21 cellular contexts compared by ENCODE assay signal in genomic region chr2:182530636-182531035, GRCh38.
DNase-seq lines count a peak whose midpoint lies in the region; ATAC-seq, FAIRE-seq and TF ChIP-seq lines count a peak whose summit lies in the region.
"Had no signal": no experiment of that assay in that cellular context is flagged by ENCODE, and none has a peak within 500 bp of the region (broad histone marks: within the 10 kb centered on the region; RNA-seq: fewer than 3 reads in every experiment).

No MANE protein-coding gene starts in this region.

- no peak overlapping the region for H3K56ac ChIP-seq in IMR-90 (ENCODE audit: extremely low read depth, insufficient read depth, low read length)

- H2BK15ac ChIP-seq in IMR-90 (ENCODE audit: low read depth, low read length) = no peak overlapping the region

- H3K9me1 ChIP-seq in IMR-90 (ENCODE audit: insufficient read depth, low read length) = no peaks in the 10 kb centered on the region

- H3K23ac ChIP-seq in IMR-90 (ENCODE audit: low read depth, low read length) = no peak overlapping the region

- no TSS peak for BruUV-seq in IMR-90 (replicated peaks; lab: Mats Ljungman, UMichigan)

- intact Hi-C loops in IMR-90 (cut with micrococcal nuclease) = no loop called here

- 0 out of 2 replicates have a peak, but pooled peaks cover 2% of the 10 kb centered on the region for H3K9me2 ChIP-seq in GM23248 (ENCODE audit: insufficient read depth)

- no peak overlapping the region for H2AK5ac ChIP-seq in IMR-90 (ENCODE audit: low read depth, low read length)

- no peak for TF ChIP-seq RAD21 in IMR-90 (IDR thresholded peaks at IDR 0.05; ENCODE audit: low read length)

- H3K27ac ChIP-seq in GM23248 (no peak overlapping the region), IMR-90 (ENCODE audit: insufficient read depth, low read length) (no peak overlapping the region)
- H3K27ac ChIP-seq: BLaER1 had no signal

- TF ChIP-seq POLR2A in IMR-90 (IDR thresholded peaks at IDR 0.05; ENCODE audit: low read depth, low read length) = no peak

- H3K9me3 ChIP-seq in GM23248 (ENCODE audit: low read depth) (no peaks in the 10 kb centered on the region), IMR-90 (ENCODE audit: control insufficient read depth, insufficient read depth, low read length) (no peaks in the 10 kb centered on the region)
- H3K9me3 ChIP-seq: BE2C, Caco-2 had no signal

- no peak overlapping the region for H3K4ac ChIP-seq in IMR-90 (ENCODE audit: low read depth, low read length)

- DNase-seq in GM23248 = no peak
- no peak for DNase-seq in IMR-90
- no peak for DNase-seq in NCI-H2171 treated with DMSO at 0.1 percent for 48 hours (lab: John Stamatoyannopoulos, UW)
- DNase-seq in COLO829 (ENCODE audit: low spot score) = no peak
- DNase-seq in RPMI8226 = no peak
- DNase-seq: 8988T; ACHN; BE2C; C1 segment of cervical spinal cord; Caco-2; Calu3; CD4-positive, alpha-beta memory T cell; CD4-positive, CD25-positive, alpha-beta regulatory T cell; CD8-positive, alpha-beta memory T cell; DMS79 treated with DMSO at 0.1 percent for 48 hours; GF-D8 had no signal

- ATAC-seq in IMR-90 (ENCODE audit: low read depth) = no peak

- dilution Hi-C loops in IMR-90 (cut with HindIII; ENCODE audit: low sequenced_read_pairs, unreplicated experiment) = no loop called here

- CTCF ChIA-PET in IMR-90 (lab: Yijun Ruan, JAX) = no interaction called here

- no peaks in the 10 kb centered on the region for H3K36me3 ChIP-seq in GM23248 (ENCODE audit: low read depth)
- H3K36me3 ChIP-seq in IMR-90 (ENCODE audit: control insufficient read depth, insufficient read depth, low read length) = no peaks in the 10 kb centered on the region
- H3K36me3 ChIP-seq: BE2C, BLaER1 had no signal

- H2AK9ac ChIP-seq in IMR-90 (replicated peaks; ENCODE audit: low read depth, low read length, poor library complexity) = no peak overlapping the region

- no peak overlapping the region for H3K4me2 ChIP-seq in GM23248 (ENCODE audit: unreplicated experiment)
- no peak overlapping the region for H3K4me2 ChIP-seq in IMR-90 (ENCODE audit: low read depth, low read length)
- H3K4me2 ChIP-seq: BLaER1 had no signal

- H2AFZ ChIP-seq in GM23248 (peak overlapping the region; percentile 31; the same call in 1 of the 2 replicates), IMR-90 (replicated peaks; ENCODE audit: low read length, poor library complexity) (no peak overlapping the region)

- no peaks in the 10 kb centered on the region for H3F3A ChIP-seq in GM23248 (ENCODE audit: insufficient read depth)

- H2BK5ac ChIP-seq in IMR-90 (ENCODE audit: low read depth, low read length, poor library complexity, severe bottlenecking) = no peak overlapping the region

- H3K14ac ChIP-seq in IMR-90 (replicated peaks; ENCODE audit: low read depth, low read length) = no peak overlapping the region

- no peaks in the 10 kb centered on the region for H3K79me1 ChIP-seq in IMR-90 (ENCODE audit: low read depth in 1 of 2, low read length in 2 of 2)

- no peak overlapping the region for H2BK120ac ChIP-seq in IMR-90 (ENCODE audit: low read depth, low read length)

- H2BK20ac ChIP-seq in IMR-90 (ENCODE audit: low read depth, low read length) = no peak overlapping the region

- no peak overlapping the region for H4K5ac ChIP-seq in IMR-90 (ENCODE audit: low read depth, low read length)

- no peak overlapping the region for H3K18ac ChIP-seq in IMR-90 (ENCODE audit: low read depth, low read length)

- no peaks in the 10 kb centered on the region for H3K79me2 ChIP-seq in GM23248 (ENCODE audit: insufficient read depth)

- H3K4me3 ChIP-seq in GM23248 = no peak overlapping the region
- H3K4me3 ChIP-seq in IMR-90 (ENCODE audit: insufficient read depth, low read depth, low read length) = no peak overlapping the region
- H3K4me3 ChIP-seq: BLaER1 had no signal

- in situ Hi-C loops in GM23248 (cut with MboI) = no loop called here
- in situ Hi-C loops in IMR-90 (cut with MboI; ENCODE audit: low sequenced_read_pairs) = no loop called here

- H4K8ac ChIP-seq in IMR-90 (ENCODE audit: low read depth in 2 of 2, low read length in 2 of 2) = no peak overlapping the region

- no peak overlapping the region for H3K9ac ChIP-seq in GM23248
- H3K9ac ChIP-seq in IMR-90 (ENCODE audit: low read depth, low read length) = no peak overlapping the region
- H3K9ac ChIP-seq: BLaER1 had no signal

- no peak overlapping the region for H4K91ac ChIP-seq in IMR-90 (ENCODE audit: insufficient read depth, low read depth, low read length)

- H3K4me1 ChIP-seq in GM23248 (ENCODE audit: insufficient read depth) (peaks cover 9% of the 10 kb centered on the region), IMR-90 (ENCODE audit: control insufficient read depth, insufficient read depth, low read length) (no peaks in the 10 kb centered on the region)
- H3K4me1 ChIP-seq: BE2C, BLaER1, Caco-2 had no signal

- FAIRE-seq in colon (lab: Jason Lieb, UNC) = peak; percentile 21
- FAIRE-seq: D721Med, GM12891, GM19239 had no signal

- no peak for TF ChIP-seq CTCF in IMR-90 (conservative IDR thresholded peaks at IDR 0.05; ENCODE audit: low read depth, low read length)

- H3K27me3 ChIP-seq in GM23248 (replicated peaks; ENCODE audit: insufficient read depth) (no peaks in the 10 kb centered on the region), IMR-90 (ENCODE audit: control insufficient read depth, insufficient read depth, low read length) (no peaks in the 10 kb centered on the region)
- H3K27me3 ChIP-seq: BE2C, BLaER1 had no signal

- no peaks in the 10 kb centered on the region for H4K20me1 ChIP-seq in GM23248 (ENCODE audit: insufficient read depth)
- no peaks in the 10 kb centered on the region for H4K20me1 ChIP-seq in IMR-90 (ENCODE audit: insufficient read depth, low read length)
- H4K20me1 ChIP-seq: BLaER1 had no signal

- POLR2A ChIA-PET in IMR-90 (lab: Charles Lee; ENCODE audit: unreplicated experiment) = no interaction called here

TF ChIP-seq in IMR-90, 13 proteins besides CTCF, POLR2A, EP300 and RAD21:
- TF ChIP-seq MAZ (IDR thresholded peaks at IDR 0.05; ENCODE audit: borderline replicate concordance, low read depth, low read length) = no peak
- TF ChIP-seq MAFK (IDR thresholded peaks at IDR 0.05; ENCODE audit: low read depth, low read length) = peak; percentile 56
- TF ChIP-seq, protein P1, sequence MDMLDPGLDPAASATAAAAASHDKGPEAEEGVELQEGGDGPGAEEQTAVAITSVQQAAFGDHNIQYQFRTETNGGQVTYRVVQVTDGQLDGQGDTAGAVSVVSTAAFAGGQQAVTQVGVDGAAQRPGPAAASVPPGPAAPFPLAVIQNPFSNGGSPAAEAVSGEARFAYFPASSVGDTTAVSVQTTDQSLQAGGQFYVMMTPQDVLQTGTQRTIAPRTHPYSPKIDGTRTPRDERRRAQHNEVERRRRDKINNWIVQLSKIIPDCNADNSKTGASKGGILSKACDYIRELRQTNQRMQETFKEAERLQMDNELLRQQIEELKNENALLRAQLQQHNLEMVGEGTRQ (IDR thresholded peaks at IDR 0.05; ENCODE audit: low read depth, low read length) = no peak
- no peak for TF ChIP-seq RCOR1 (IDR thresholded peaks at IDR 0.05; ENCODE audit: insufficient replicate concordance, low read length)
- TF ChIP-seq CHD1 (IDR thresholded peaks at IDR 0.05; ENCODE audit: low read depth, low read length) = no peak
